ENCODE assay signal across 1 cellular context in the genomic region with DNA sequence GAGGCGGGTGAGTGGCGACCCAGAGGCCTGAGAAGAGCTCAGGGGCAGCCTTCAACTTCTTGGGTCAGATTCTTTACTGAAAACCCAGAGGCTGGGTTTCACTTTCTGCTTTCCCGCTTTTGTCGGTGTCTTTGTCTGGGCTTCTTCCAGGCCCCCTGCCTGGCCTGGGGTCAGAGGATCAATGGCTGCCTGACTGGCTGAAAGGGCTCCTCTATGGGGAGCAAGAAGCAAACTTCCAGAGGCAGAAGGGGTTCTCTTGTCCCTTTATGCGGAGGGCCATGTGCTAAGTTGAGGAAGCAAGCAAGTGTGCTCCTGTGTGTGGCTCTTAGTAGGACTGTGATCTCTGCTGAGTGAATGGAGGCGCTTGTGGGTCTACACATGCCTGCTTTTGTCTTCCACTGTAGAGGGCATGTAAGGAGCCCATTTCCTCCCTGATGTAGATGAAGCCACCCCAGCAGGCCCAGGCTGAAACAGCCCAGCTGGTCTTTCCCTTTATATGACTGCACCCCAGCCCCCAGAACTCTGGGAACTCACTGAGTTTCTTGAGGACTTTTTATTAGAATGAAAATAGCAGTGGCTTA.
TF ChIP-seq lines count a peak whose summit lies in the region.

No MANE protein-coding gene starts in this region.

TF ChIP-seq in HCT116, 20 proteins besides CTCF, POLR2A, EP300 and RAD21 (continued from another document):
- TF ChIP-seq, protein P1, sequence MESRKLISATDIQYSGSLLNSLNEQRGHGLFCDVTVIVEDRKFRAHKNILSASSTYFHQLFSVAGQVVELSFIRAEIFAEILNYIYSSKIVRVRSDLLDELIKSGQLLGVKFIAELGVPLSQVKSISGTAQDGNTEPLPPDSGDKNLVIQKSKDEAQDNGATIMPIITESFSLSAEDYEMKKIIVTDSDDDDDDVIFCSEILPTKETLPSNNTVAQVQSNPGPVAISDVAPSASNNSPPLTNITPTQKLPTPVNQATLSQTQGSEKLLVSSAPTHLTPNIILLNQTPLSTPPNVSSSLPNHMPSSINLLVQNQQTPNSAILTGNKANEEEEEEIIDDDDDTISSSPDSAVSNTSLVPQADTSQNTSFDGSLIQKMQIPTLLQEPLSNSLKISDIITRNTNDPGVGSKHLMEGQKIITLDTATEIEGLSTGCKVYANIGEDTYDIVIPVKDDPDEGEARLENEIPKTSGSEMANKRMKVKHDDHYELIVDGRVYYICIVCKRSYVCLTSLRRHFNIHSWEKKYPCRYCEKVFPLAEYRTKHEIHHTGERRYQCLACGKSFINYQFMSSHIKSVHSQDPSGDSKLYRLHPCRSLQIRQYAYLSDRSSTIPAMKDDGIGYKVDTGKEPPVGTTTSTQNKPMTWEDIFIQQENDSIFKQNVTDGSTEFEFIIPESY (IDR thresholded peaks at IDR 0.05; ENCODE audit: extremely low read depth, insufficient replicate concordance, low read length), result no peak
TF ChIP-seq in HCT116: peak in this region for 0.
